Comparison of ENCODE assay signal across 18 cellular contexts in the genomic region with DNA sequence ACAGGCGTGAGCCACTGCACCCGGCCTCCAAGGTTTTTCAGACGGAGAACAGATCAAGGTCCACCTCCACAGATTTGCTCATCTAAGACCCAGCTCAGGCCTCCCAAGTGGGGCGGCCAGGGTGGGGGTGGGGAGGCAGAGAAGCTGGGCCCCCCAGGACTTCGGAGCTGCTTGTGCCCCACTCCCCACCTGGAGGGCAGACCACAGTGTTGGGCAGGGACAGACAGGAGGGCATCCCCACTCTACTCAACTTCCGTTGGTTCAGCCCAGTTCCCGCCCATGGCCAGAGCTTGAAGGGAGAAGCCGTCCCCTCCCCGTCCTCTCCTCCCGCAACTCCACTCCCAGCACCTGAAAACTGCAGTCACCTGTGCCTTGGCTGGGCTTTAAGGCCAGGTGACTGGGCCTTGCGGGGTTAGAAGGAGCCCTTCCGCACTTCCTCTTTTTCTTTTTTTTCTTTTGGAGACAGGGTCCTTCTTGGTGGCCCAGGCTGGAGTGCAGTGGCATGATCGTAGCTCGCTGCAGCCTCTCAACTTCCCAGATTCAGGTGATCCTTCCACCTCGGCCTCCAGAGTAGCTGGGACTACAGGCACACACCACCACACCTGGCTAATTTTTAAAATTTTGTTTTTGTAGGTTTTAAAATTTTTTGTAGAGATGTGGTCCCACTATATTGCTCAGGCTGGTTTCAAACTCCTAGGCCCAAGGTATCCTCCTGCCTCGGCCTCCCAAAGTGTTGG. TPM values are rescaled to one million over a fixed set of nuclear protein-coding genes. Genes with fewer than 3 reads are reported as not detected.
DNase-seq lines count a peak whose midpoint lies in the region; FAIRE-seq and TF ChIP-seq lines count a peak whose summit lies in the region.
"Had no signal": no experiment of that assay in that cellular context is flagged by ENCODE, and none has a peak within 500 bp of the region (broad histone marks: within the 10 kb centered on the region; RNA-seq: fewer than 3 reads in every experiment).

No MANE protein-coding gene starts in this region.

- no peak overlapping the region for H2AFZ ChIP-seq in neuronal stem cell (ENCODE audit: low read length)

- CTCF ChIA-PET in activated naive CD4-positive, alpha-beta T cell treated with anti-CD3 and anti-CD28 coated beads for 36 hours (lab: Charles Lee) = interaction anchor here (1.1 to 2.1 kb wide), 2 partner anchors 12 to 16 kb away, joined by 3 to 5 read pairs; partner anchors contain the start of gene MAP2K7

- H4K8ac ChIP-seq in neuronal stem cell (ENCODE audit: low read depth, low read length) = no peak overlapping the region

- TF ChIP-seq CTCF in dorsolateral prefrontal cortex (IDR thresholded peaks at IDR 0.05 in 54 of 56, conservative IDR thresholded peaks at IDR 0.05 in 2 of 56; ENCODE audit: low read depth in 1 of 56, partially characterized antibody in 56 of 56) = no peak

- peak overlapping the region; percentile 53 for H2BK5ac ChIP-seq in neuronal stem cell (ENCODE audit: low read length)

- peaks cover 9% of the 10 kb centered on the region for H3K27me3 Mint-ChIP-seq in T-helper 2 cell treated with Interferon-gamma antibody and Interleukin-4, amounts not matched to agents 5 μg/mL and 100 μg/mL, for 36 hours (ENCODE audit: low read depth)
- H3K27me3 Mint-ChIP-seq in activated naive CD4-positive, alpha-beta T cell treated with anti-CD3 and anti-CD28 coated beads for 36 hours (ENCODE audit: low read depth) = peaks cover 16% of the 10 kb centered on the region

- no peaks in the 10 kb centered on the region for H3K79me1 ChIP-seq in neuronal stem cell (ENCODE audit: low read depth, low read length)

- intact Hi-C loops in activated naive CD4-positive, alpha-beta T cell treated with anti-CD3 and anti-CD28 coated beads for 36 hours (cut with micrococcal nuclease) = no loop called here
- intact Hi-C loops in dorsolateral prefrontal cortex (cut with DNase I) = no loop called here

- no peak overlapping the region for H3K4ac ChIP-seq in neuronal stem cell (ENCODE audit: low read length)

- H3K9me3 ChIP-seq in MG63 (no peaks in the 10 kb centered on the region), endocrine pancreas (ENCODE audit: control insufficient read depth, low read length) (no peaks in the 10 kb centered on the region), neuronal stem cell (replicated peaks in 1 of 2; ENCODE audit: control insufficient read depth in 2 of 2, insufficient read depth in 1 of 2, low read depth in 1 of 2, low read length in 2 of 2) (no peaks in the 10 kb centered on the region)
- H3K9me3 ChIP-seq: BLaER1 treated with 17β-estradiol and CSF1 and Interleukin-3, amounts not matched to agents 10 nM and 100 nM had no signal

- H3K4me1 Mint-ChIP-seq in T-helper 2 cell treated with Interferon-gamma antibody and Interleukin-4, amounts not matched to agents 5 μg/mL and 100 μg/mL, for 36 hours (ENCODE audit: low read depth) = no peaks in the 10 kb centered on the region
- H3K4me1 Mint-ChIP-seq in activated naive CD4-positive, alpha-beta T cell treated with anti-CD3 and anti-CD28 coated beads for 36 hours (ENCODE audit: low read depth) = no peaks in the 10 kb centered on the region
- H3K4me1 Mint-ChIP-seq: IgD-negative memory B cell had no signal

- DNase-seq in GM12891 (ENCODE audit: insufficient read length, low spot score) (no peak), MG63 (no peak), neuronal stem cell (ENCODE audit: low spot score) (no peak), dorsolateral prefrontal cortex (no peak), hippocampal formation (lab: John Stamatoyannopoulos, UW) (no peak)
- no peak for DNase-seq in T-helper 2 cell treated with Interferon-gamma antibody and Interleukin-4, amounts not matched to agents 5 μg/mL and 100 μg/mL, for 36 hours (ENCODE audit: low spot score)
- no peak for DNase-seq in activated naive CD4-positive, alpha-beta T cell treated with anti-CD3 and anti-CD28 coated beads for 36 hours
- DNase-seq: NCI-H1436; NCI-H446 treated with DMSO at 0.1 percent for 48 hours; stimulated activated naive B cell treated with anti-CD40 and anti-IgM and Interleukin-4, amounts not matched to agents 10 μg/mL and 1 μg/mL and 100 μg/mL, for 72 hours had no signal

- peak overlapping the region; percentile 89 for H3K4me3 ChIP-seq in MG63
- no peak overlapping the region for H3K4me3 ChIP-seq in endocrine pancreas (ENCODE audit: control insufficient read depth, insufficient read depth, low read length)
- no peak overlapping the region for H3K4me3 ChIP-seq in neuronal stem cell (ENCODE audit: low read length in 2 of 2)
- no peak overlapping the region for H3K4me3 ChIP-seq in dorsolateral prefrontal cortex
- H3K4me3 ChIP-seq: BLaER1 treated with 17β-estradiol and CSF1 and Interleukin-3, amounts not matched to agents 10 nM and 100 nM had no signal

- no peak for FAIRE-seq in GM12891 (lab: Jason Lieb, UNC)
- FAIRE-seq: urothelium cell line had no signal

- H3K36me3 Mint-ChIP-seq in T-helper 2 cell treated with Interferon-gamma antibody and Interleukin-4, amounts not matched to agents 5 μg/mL and 100 μg/mL, for 36 hours (ENCODE audit: low read depth) = no peaks in the 10 kb centered on the region
- no peaks in the 10 kb centered on the region for H3K36me3 Mint-ChIP-seq in activated naive CD4-positive, alpha-beta T cell treated with anti-CD3 and anti-CD28 coated beads for 36 hours (ENCODE audit: low read depth)
- H3K36me3 Mint-ChIP-seq: brain, IgD-negative memory B cell had no signal

- TF ChIP-seq POLR2A in GM12891 (IDR thresholded peaks at IDR 0.05; ENCODE audit: low read depth, low read length) = no peak

- H3K4me3 Mint-ChIP-seq in T-helper 2 cell treated with Interferon-gamma antibody and Interleukin-4, amounts not matched to agents 5 μg/mL and 100 μg/mL, for 36 hours = no peak overlapping the region
- no peak overlapping the region for H3K4me3 Mint-ChIP-seq in activated naive CD4-positive, alpha-beta T cell treated with anti-CD3 and anti-CD28 coated beads for 36 hours
- H3K4me3 Mint-ChIP-seq: brain; IgD-negative memory B cell; stimulated activated naive B cell treated with anti-CD40 and anti-IgM and Interleukin-4, amounts not matched to agents 10 μg/mL and 1 μg/mL and 100 μg/mL, for 72 hours had no signal

- H3K36me3 ChIP-seq in MG63 (no peaks in the 10 kb centered on the region), endocrine pancreas (ENCODE audit: control insufficient read depth, insufficient read depth, low read length) (no peaks in the 10 kb centered on the region), neuronal stem cell (replicated peaks in 1 of 2; ENCODE audit: control insufficient read depth in 2 of 2, insufficient read depth in 2 of 2, low read length in 2 of 2) (no peaks in the 10 kb centered on the region)
- H3K36me3 ChIP-seq: BLaER1 treated with 17β-estradiol and CSF1 and Interleukin-3, amounts not matched to agents 10 nM and 100 nM had no signal

- peak overlapping the region; percentile 81 for H3K4me2 ChIP-seq in neuronal stem cell (ENCODE audit: insufficient read depth, low read length, poor library complexity, severe bottlenecking)
- H3K4me2 ChIP-seq: BLaER1 treated with 17β-estradiol and CSF1 and Interleukin-3, amounts not matched to agents 10 nM and 100 nM had no signal

- no peak overlapping the region for H2BK12ac ChIP-seq in neuronal stem cell (ENCODE audit: low read length)

- H2BK120ac ChIP-seq in neuronal stem cell (ENCODE audit: low read depth, low read length) = peak overlapping the region; percentile 31

- peak overlapping the region; percentile 81 for H2AK5ac ChIP-seq in neuronal stem cell (ENCODE audit: low read depth, low read length)

- H3K27me3 ChIP-seq in MG63 (no peaks in the 10 kb centered on the region), endocrine pancreas (ENCODE audit: control insufficient read depth, insufficient read depth, low read length) (no peaks in the 10 kb centered on the region), neuronal stem cell (ENCODE audit: control insufficient read depth in 3 of 3, insufficient read depth in 3 of 3, low read depth in 1 of 3, low read length in 3 of 3) (peaks cover 0 to 43% (median 19%) of the 10 kb centered on the region in 3 experiments), dorsolateral prefrontal cortex (peaks cover 0 to 23% (median 14%) of the 10 kb centered on the region in 45 donors)

- no peak overlapping the region for H4K91ac ChIP-seq in neuronal stem cell (ENCODE audit: low read depth, low read length, poor library complexity)

- H3K23ac ChIP-seq in neuronal stem cell (ENCODE audit: low read depth, low read length, poor library complexity) = peak overlapping the region; percentile 65

- H3K27ac ChIP-seq in neuronal stem cell (replicated peaks; ENCODE audit: low read length) (no peak overlapping the region), dorsolateral prefrontal cortex (no peak overlapping the region)
- H3K27ac ChIP-seq: BLaER1 treated with 17β-estradiol and CSF1 and Interleukin-3, amounts not matched to agents 10 nM and 100 nM had no signal

- no peaks in the 10 kb centered on the region for H3K4me1 ChIP-seq in endocrine pancreas (ENCODE audit: control insufficient read depth, insufficient read depth, low read length)
- peaks cover 0 to 7% of the 10 kb centered on the region in 2 donors for H3K4me1 ChIP-seq in neuronal stem cell (ENCODE audit: control insufficient read depth in 2 of 2, insufficient read depth in 1 of 2, low read depth in 1 of 2, low read length in 2 of 2)

- WGBS in neuronal stem cell (ENCODE audit: extremely low coverage in 2 of 2, insufficient read length in 2 of 2, insufficient replicate concordance in 1 of 2), 2 donors = no CpG with 5 or more reads among the region's 16 CpGs

- no peak overlapping the region for H3K27ac Mint-ChIP-seq in T-helper 2 cell treated with Interferon-gamma antibody and Interleukin-4, amounts not matched to agents 5 μg/mL and 100 μg/mL, for 36 hours
- H3K27ac Mint-ChIP-seq in activated naive CD4-positive, alpha-beta T cell treated with anti-CD3 and anti-CD28 coated beads for 36 hours = no peak overlapping the region
- H3K27ac Mint-ChIP-seq: brain; IgD-negative memory B cell; stimulated activated naive B cell treated with anti-CD40 and anti-IgM and Interleukin-4, amounts not matched to agents 10 μg/mL and 1 μg/mL and 100 μg/mL, for 72 hours had no signal

- no peaks in the 10 kb centered on the region for H3K9me3 Mint-ChIP-seq in T-helper 2 cell treated with Interferon-gamma antibody and Interleukin-4, amounts not matched to agents 5 μg/mL and 100 μg/mL, for 36 hours
- no peaks in the 10 kb centered on the region for H3K9me3 Mint-ChIP-seq in activated naive CD4-positive, alpha-beta T cell treated with anti-CD3 and anti-CD28 coated beads for 36 hours
- H3K9me3 Mint-ChIP-seq: brain, IgD-negative memory B cell had no signal

- no peak overlapping the region for H3K14ac ChIP-seq in neuronal stem cell (ENCODE audit: low read length)

- H3K18ac ChIP-seq in neuronal stem cell (ENCODE audit: low read length) = peak overlapping the region; percentile 89

- H3K9ac ChIP-seq in endocrine pancreas (ENCODE audit: control insufficient read depth, insufficient read depth, low read length) (peak overlapping the region; percentile 13), neuronal stem cell (ENCODE audit: low read depth, low read length, poor library complexity) (no peak overlapping the region)
- H3K9ac ChIP-seq: BLaER1 treated with 17β-estradiol and CSF1 and Interleukin-3, amounts not matched to agents 10 nM and 100 nM had no signal

- peak overlapping the region; percentile 38 for H2BK15ac ChIP-seq in neuronal stem cell (ENCODE audit: low read length)

RNA-seq across cellular contexts. Expression of gene LRRC8E, which starts 0.7 kb away (rescaled TPM):
- 0.06 TPM for polyA plus RNA-seq in GM12891 (2012; ENCODE audit: low read depth, missing spikeins)
- 11.9 and 20.1 TPM in 2 replicates for total RNA-seq in MG63 (2014; rRNA removed; shearing (Covaris generic); ENCODE audit: low replicate concordance)
- polyA plus RNA-seq in neuronal stem cell (2013, experiment 1 of 2) = 0.17 TPM
- polyA plus RNA-seq in neuronal stem cell (2013, experiment 2 of 2) = 0.24 TPM
- not detected for total RNA-seq in activated naive CD4-positive, alpha-beta T cell treated with anti-CD3 and anti-CD28 coated beads for 36 hours
- under 1 TPM in 4 of 120 experiments, not detected in 116; 0.15 to 0.20 (median 0.18) TPM for total RNA-seq in dorsolateral prefrontal cortex
- polyA plus RNA-seq: IgD-negative memory B cell had no signal

RNA-seq across cellular contexts. Expression of gene PRR36, which starts 13.4 kb away (rescaled TPM):
- 0.10 TPM for polyA plus RNA-seq in GM12891 (2012; ENCODE audit: low read depth, missing spikeins)
- total RNA-seq in MG63 (2014; rRNA removed; shearing (Covaris generic); ENCODE audit: low replicate concordance) = not detected in 2 replicates
- polyA plus RNA-seq in neuronal stem cell (2013, experiment 1 of 2) = 21.9 TPM
- 22.3 TPM for polyA plus RNA-seq in neuronal stem cell (2013, experiment 2 of 2)
- under 1 TPM; 0.07 to 0.12 TPM for total RNA-seq in activated naive CD4-positive, alpha-beta T cell treated with anti-CD3 and anti-CD28 coated beads for 36 hours
- 10 to 100 TPM; 15.0 to 72.0 (median 46.3) TPM for total RNA-seq in dorsolateral prefrontal cortex
- total RNA-seq: dermis microvascular lymphatic vessel endothelial cell, mesenteric fat pad, skeletal muscle tissue had no signal
- polyA plus RNA-seq: IgD-negative memory B cell had no signal

RNA-seq across cellular contexts. Expression of gene MAP2K7, which starts 16.1 kb away (rescaled TPM):
- 18.3 TPM for polyA plus RNA-seq in GM12891 (2012; ENCODE audit: low read depth, missing spikeins)
- total RNA-seq in MG63 (2014; rRNA removed; shearing (Covaris generic); ENCODE audit: low replicate concordance) = 21.2 and 38.6 TPM in 2 replicates
- 32.5 TPM for polyA plus RNA-seq in neuronal stem cell (2013, experiment 1 of 2)
- 32.3 TPM for polyA plus RNA-seq in neuronal stem cell (2013, experiment 2 of 2)
- total RNA-seq in activated naive CD4-positive, alpha-beta T cell treated with anti-CD3 and anti-CD28 coated beads for 36 hours = 10 to 100 TPM; 39.1 to 39.8 TPM
- total RNA-seq in dorsolateral prefrontal cortex = 10 to 100 TPM; 28.0 to 51.9 (median 39.4) TPM

RNA-seq across cellular contexts. Expression of gene TGFBR3L, which starts 27.1 kb away (rescaled TPM):
- 0.36 TPM for polyA plus RNA-seq in GM12891 (2012; ENCODE audit: low read depth, missing spikeins)
- 0.46 TPM in 1 of 2 replicates, not detected in the other for total RNA-seq in MG63 (2014; rRNA removed; shearing (Covaris generic); ENCODE audit: low replicate concordance)
- 1.3 TPM for polyA plus RNA-seq in neuronal stem cell (2013, experiment 1 of 2)
- polyA plus RNA-seq in neuronal stem cell (2013, experiment 2 of 2) = 1.9 TPM
- 1 to 10 TPM; 1.7 to 3.7 TPM for total RNA-seq in activated naive CD4-positive, alpha-beta T cell treated with anti-CD3 and anti-CD28 coated beads for 36 hours
- 10 to 100 TPM in 119 of 120 experiments, 1 to 10 TPM in 1; 9.8 to 66.3 (median 34.6) TPM for total RNA-seq in dorsolateral prefrontal cortex
- total RNA-seq: mesenteric fat pad had no signal
- polyA plus RNA-seq: IgD-negative memory B cell had no signal

RNA-seq across cellular contexts. Expression of gene SNAPC2, which starts 32.6 kb away (rescaled TPM):
- polyA plus RNA-seq in GM12891 (2012; ENCODE audit: low read depth, missing spikeins) = 11.2 TPM
- total RNA-seq in MG63 (2014; rRNA removed; shearing (Covaris generic); ENCODE audit: low replicate concordance) = 39.9 and 45.1 TPM in 2 replicates
- polyA plus RNA-seq in neuronal stem cell (2013, experiment 1 of 2) = 35.6 TPM
- 32.9 TPM for polyA plus RNA-seq in neuronal stem cell (2013, experiment 2 of 2)
- total RNA-seq in activated naive CD4-positive, alpha-beta T cell treated with anti-CD3 and anti-CD28 coated beads for 36 hours = 10 to 100 TPM; 10.9 to 12.4 TPM
- 10 to 100 TPM; 11.3 to 27.9 (median 16.9) TPM for total RNA-seq in dorsolateral prefrontal cortex

Comparison
In these comparisons a context has a peak if more than half of its experiments do, and no peak if none do; other contexts are left out.
1. RNA of gene PRR36, which starts 13.4 kb away (total RNA-seq): 15.0 to 72.0 TPM in dorsolateral prefrontal cortex; 0.07 to 0.12 TPM in activated naive CD4-positive, alpha-beta T cell treated with anti-CD3 and anti-CD28 coated beads for 36 hours and not detected in MG63; every median in the first group is over 10 times any median in the second.